In the genomic region with DNA sequence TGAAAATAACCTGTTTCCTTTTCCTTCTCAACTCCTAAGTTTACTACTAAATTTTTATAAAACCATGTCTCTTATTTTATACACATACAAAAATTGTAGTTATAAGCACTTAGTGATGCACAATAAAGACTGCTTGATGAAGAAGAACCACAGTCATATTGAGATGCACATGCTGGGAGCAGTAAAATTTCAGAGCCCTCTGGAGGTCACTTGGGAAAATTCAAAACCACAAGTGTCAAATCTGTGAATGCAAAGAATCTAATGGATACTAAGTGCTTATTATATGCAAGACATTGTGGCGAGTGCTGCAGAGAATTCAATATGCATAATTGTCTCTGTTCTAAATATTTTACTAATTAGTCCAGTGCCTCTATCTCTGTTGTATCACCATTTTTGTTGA, we compare ENCODE assay signal across 2 cellular contexts.
TF ChIP-seq lines count a peak whose summit lies in the region.

No MANE protein-coding gene starts in this region.

TF ChIP-seq in HCT116, 20 proteins besides CTCF, POLR2A, EP300 and RAD21:
- TF ChIP-seq SIN3A (IDR thresholded peaks at IDR 0.05; ENCODE audit: low read depth) (no peak), YY1 (IDR thresholded peaks at IDR 0.05; ENCODE audit: extremely low read depth, insufficient replicate concordance, low read depth, low read length) (no peak), POLR2AphosphoS5 (IDR thresholded peaks at IDR 0.05; ENCODE audit: low read depth, low read length) (no peak), SRF (IDR thresholded peaks at IDR 0.05; ENCODE audit: low read depth) (no peak), TCF7L2 (IDR thresholded peaks at IDR 0.05; ENCODE audit: borderline replicate concordance, extremely low read depth, insufficient read depth, insufficient read length) (no peak), CEBPB (IDR thresholded peaks at IDR 0.05; ENCODE audit: low read depth) (no peak), ELF1 (IDR thresholded peaks at IDR 0.05; ENCODE audit: borderline replicate concordance, low read depth) (no peak), ZFX (IDR thresholded peaks at IDR 0.05) (no peak), MAX (IDR thresholded peaks at IDR 0.05) (no peak), EZH2 (IDR thresholded peaks at IDR 0.05) (no peak)

TF ChIP-seq in SK-N-SH, 30 proteins besides CTCF, POLR2A, EP300 and RAD21:
- TF ChIP-seq ZBTB33 (IDR thresholded peaks at IDR 0.05; ENCODE audit: borderline replicate concordance, low read depth) (no peak), JUND (IDR thresholded peaks at IDR 0.05) (no peak), CHD2 (IDR thresholded peaks at IDR 0.05; ENCODE audit: low read length, partially characterized antibody) (no peak), SIN3A (IDR thresholded peaks at IDR 0.05; ENCODE audit: borderline replicate concordance, low read depth, low read length) (no peak), ELF1 (IDR thresholded peaks at IDR 0.05) (no peak), MXI1 (IDR thresholded peaks at IDR 0.05; ENCODE audit: low read depth, low read length) (no peak), TCF12 (IDR thresholded peaks at IDR 0.05) (no peak), NRF1 (IDR thresholded peaks at IDR 0.05; ENCODE audit: low read depth, low read length) (no peak), FOSL2 (IDR thresholded peaks at IDR 0.05; ENCODE audit: borderline replicate concordance, low read depth) (no peak)
- TF ChIP-seq, protein P1, sequence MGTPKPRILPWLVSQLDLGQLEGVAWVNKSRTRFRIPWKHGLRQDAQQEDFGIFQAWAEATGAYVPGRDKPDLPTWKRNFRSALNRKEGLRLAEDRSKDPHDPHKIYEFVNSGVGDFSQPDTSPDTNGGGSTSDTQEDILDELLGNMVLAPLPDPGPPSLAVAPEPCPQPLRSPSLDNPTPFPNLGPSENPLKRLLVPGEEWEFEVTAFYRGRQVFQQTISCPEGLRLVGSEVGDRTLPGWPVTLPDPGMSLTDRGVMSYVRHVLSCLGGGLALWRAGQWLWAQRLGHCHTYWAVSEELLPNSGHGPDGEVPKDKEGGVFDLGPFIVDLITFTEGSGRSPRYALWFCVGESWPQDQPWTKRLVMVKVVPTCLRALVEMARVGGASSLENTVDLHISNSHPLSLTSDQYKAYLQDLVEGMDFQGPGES (IDR thresholded peaks at IDR 0.05; ENCODE audit: low read depth, low read length): no peak
